Comparison of ENCODE assay signal across 9 cellular contexts in the genomic region with DNA sequence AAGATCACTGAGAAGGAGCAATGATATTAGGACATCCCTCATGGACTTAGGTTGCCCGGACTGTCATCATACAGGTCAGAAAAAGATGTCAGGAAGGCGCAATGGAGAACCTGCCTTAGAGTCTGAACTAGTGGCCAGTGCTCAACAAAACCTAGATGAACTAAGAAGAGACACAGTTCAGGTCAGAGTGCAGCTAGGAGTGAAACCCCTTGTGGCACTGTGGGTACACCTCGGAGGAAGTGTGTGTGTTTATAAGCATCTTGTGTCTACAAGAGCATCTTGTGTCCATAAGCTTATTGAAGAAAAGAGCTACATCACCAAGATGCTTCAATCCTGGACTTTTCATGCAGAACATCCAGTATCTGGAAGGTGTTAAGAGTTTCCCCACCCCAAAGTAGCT.
"Had no signal": no experiment of that assay in that cellular context is flagged by ENCODE, and none has a peak within 500 bp of the region (broad histone marks: within the 10 kb centered on the region; RNA-seq: fewer than 3 reads in every experiment).

No MANE protein-coding gene starts in this region.

- H3K4me2 ChIP-seq: GM23338, KMS-11 had no signal

- H3K36me3 ChIP-seq: HAP-1 had no signal

- H3K9me3 ChIP-seq: HAP-1 had no signal

- FAIRE-seq: HepG2 had no signal

- DNase-seq: H7, HFFc6, KBM-7 had no signal

- H2AFZ ChIP-seq: GM23338 had no signal

- ATAC-seq: GM23338, HCT116, HepG2 had no signal

- H3K4me3 ChIP-seq: GM23338, HAP-1 had no signal

- H3K9ac ChIP-seq: KMS-11 had no signal

- H3K27ac ChIP-seq: HL-60, KMS-11 had no signal
